In the genomic region with DNA sequence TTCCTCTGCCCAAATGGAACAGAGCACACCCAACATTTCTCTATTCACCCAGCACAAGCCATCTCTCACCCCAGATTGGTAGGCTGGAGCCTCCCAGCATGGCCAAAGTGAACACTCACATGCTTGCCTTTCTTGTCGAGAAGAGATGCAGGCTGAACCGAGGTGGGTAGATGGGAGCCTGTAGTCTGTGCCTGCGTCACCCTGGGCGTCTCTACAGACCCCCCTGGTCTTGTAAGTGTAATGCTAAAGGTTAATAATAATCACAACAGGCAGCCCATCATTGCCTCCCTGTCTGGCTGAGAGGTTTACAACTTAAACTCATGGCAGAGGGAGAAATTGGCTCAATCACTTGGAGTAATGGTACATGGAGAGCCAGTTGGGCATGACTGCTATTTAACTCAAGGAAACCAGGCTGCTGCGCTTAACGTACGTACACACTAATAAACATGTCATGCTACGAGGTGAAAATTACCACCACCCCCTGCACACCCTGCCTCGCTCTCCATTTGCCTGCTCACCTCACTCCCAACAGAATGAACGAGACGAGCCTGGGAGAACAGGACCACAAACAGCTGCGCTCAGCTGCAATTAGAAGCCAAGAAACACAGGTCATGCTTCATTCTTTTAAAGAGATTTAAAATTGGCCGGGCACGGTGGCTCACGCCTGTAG, we compare ENCODE assay signal across 28 cellular contexts.
"Had no signal": no experiment of that assay in that cellular context is flagged by ENCODE, and none has a peak within 500 bp of the region (broad histone marks: within the 10 kb centered on the region; RNA-seq: fewer than 3 reads in every experiment).

No MANE protein-coding gene starts in this region.

- H3K36me3 ChIP-seq: brain microvascular endothelial cell had no signal

- H3K4me2 ChIP-seq: KMS-11 had no signal

- ATAC-seq: activated T-cell treated with anti-CD3 and anti-CD28 coated beads, Interleukin-2, amount 50 U/mL, for 4 hours; activated T-helper 17 cell treated with anti-CD3 and anti-CD28 coated beads, Interleukin-2, amount 50 U/mL, for 72 hours; Panc1; Right ventricle myocardium inferior; T-cell had no signal

- DNase-seq: activated B cell treated with CpG ODN at 0.5 μM for 24 hours; activated CD4-positive, alpha-beta memory T cell treated with anti-CD3 and anti-CD28 coated beads for 36 hours; activated CD4-positive, alpha-beta T cell treated with anti-CD3 and anti-CD28 coated beads for 1 hour; activated CD4-positive, alpha-beta T cell treated with anti-CD3 and anti-CD28 coated beads, Interleukin-2, amount 10 ng/mL, durations not matched to agents 7 days and 5 days; activated CD8-positive, alpha-beta memory T cell treated with anti-CD3 and anti-CD28 coated beads for 24 hours; activated gamma-delta T cell; activated naive CD4-positive, alpha-beta T cell treated with anti-CD3 and anti-CD28 coated beads for 36 hours; activated T-cell treated with anti-CD3 and anti-CD28 coated beads, Interleukin-2, amount 50 U/mL, for 4 hours; brain microvascular endothelial cell; NCI-H1092 treated with DMSO at 0.1 percent for 48 hours; NCI-H1436; NCI-H1694 treated with DMSO at 0.1 percent for 48 hours; NCI-H2029 treated with DMSO at 0.1 percent for 48 hours; NCI-H2171; NCI-H345; NCI-H510A; NCI-H526 treated with DMSO at 0.1 percent for 48 hours; NK-92 treated with Interleukin-12 subunit alpha and Interleukin-12 subunit beta, amount 100 ng/mL, for 24 hours; OCI-M1; RPMI8226; T-cell; T-helper 2 cell; T1000 had no signal

- H3K9ac ChIP-seq: KMS-11 had no signal

- H3K4me3 ChIP-seq: SK-N-MC had no signal

- H3K27ac ChIP-seq: brain microvascular endothelial cell, KMS-11, SK-N-MC had no signal
